18 cellular contexts compared by ENCODE assay signal in the genomic region with DNA sequence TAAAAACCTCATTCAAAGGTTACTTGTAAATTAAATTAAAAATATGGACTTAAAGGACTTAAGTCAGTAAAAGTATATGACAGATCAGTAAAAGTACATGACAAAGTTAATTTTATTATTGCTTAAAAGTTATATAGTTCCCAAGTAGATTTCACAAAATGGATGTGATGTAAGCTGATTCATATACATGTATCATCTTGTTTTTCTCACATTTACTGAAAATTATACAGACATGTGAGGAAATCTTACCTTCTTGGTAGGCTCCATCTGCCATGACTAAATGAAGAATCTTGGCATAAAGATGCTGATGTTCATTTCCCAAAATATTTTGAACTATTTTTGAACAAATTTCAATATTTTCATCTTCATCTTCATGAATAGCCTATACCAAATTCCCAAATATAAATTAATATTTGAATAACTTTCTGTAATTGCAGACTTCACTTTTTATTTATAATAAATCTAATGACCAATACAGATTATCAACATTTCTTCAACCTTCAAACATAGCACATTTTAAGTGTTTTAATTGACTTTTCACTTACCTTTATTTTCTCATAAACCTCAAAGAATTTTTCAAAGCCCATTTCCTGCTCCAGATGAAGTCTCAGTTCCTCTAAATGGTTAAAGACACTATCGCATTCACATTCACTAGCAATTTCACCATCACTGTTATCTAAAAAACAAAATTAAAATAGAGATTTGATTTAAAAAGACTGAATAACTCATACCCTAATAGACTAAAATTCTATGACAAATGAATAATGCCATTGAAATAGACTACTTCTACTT.
A peak's percentile ranks its signal among the peaks of the same experiment; 100 is the strongest.
DNase-seq lines count a peak whose midpoint lies in the region; ATAC-seq and TF ChIP-seq lines count a peak whose summit lies in the region.
"Had no signal": no experiment of that assay in that cellular context is flagged by ENCODE, and none has a peak within 500 bp of the region (broad histone marks: within the 10 kb centered on the region; RNA-seq: fewer than 3 reads in every experiment).

No MANE protein-coding gene starts in this region.

- H3K27ac ChIP-seq in foreskin keratinocyte (peak overlapping the region; percentile 96), right cardiac atrium (ENCODE audit: low read length) (no peak overlapping the region)
- H3K27ac ChIP-seq: BLaER1, body of pancreas, gastroesophageal sphincter, right lobe of liver, WERI-Rb-1 had no signal

- no peak overlapping the region for H3K4me3 ChIP-seq in right cardiac atrium (ENCODE audit: low read length)
- H3K4me3 ChIP-seq: BLaER1, body of pancreas, gastroesophageal sphincter, right lobe of liver, uterus had no signal

- no peak for TF ChIP-seq CTCF in foreskin keratinocyte (conservative IDR thresholded peaks at IDR 0.05)

- H3K9me3 ChIP-seq in right cardiac atrium (ENCODE audit: control insufficient read depth, low read length): no peaks in the 10 kb centered on the region
- H3K9me3 ChIP-seq: BLaER1, body of pancreas, gastroesophageal sphincter, right lobe of liver, uterus had no signal

- WGBS in right cardiac atrium: 91% methylated on average over 1 of the region's 1 CpG

- intact Hi-C loops in right cardiac atrium (cut with DNase I): loop anchor here in 1 of 4 donors (5.0 kb wide), 1 partner anchor 128 kb away; a partner anchor contains a TSS

- DNase-seq in foreskin keratinocyte (peak in 1 of 2 donors; percentile 69), mesenteric fat pad (ENCODE audit: low spot score) (no peak), right cardiac atrium (no peak)
- DNase-seq in activated CD4-positive, alpha-beta T cell treated with anti-CD3 and anti-CD28 coated beads for 1 hour: no peak
- DNase-seq: activated CD8-positive, alpha-beta memory T cell treated with anti-CD3 and anti-CD28 coated beads, Interleukin-2, amount 10 ng/mL, durations not matched to agents 7 days and 5 days; activated naive CD4-positive, alpha-beta T cell treated with anti-CD3 and anti-CD28 coated beads for 36 hours; body of pancreas; NCI-H1417; NCI-H226; right lobe of liver; stimulated activated CD4-positive, alpha-beta T cell treated with anti-CD3 and anti-CD28 coated beads, Interleukin-2, amount 100 ng/mL, for 48 hours; uterus; WERI-Rb-1 had no signal

- peaks cover 25% of the 10 kb centered on the region for H3K4me1 ChIP-seq in foreskin keratinocyte
- no peaks in the 10 kb centered on the region for H3K4me1 ChIP-seq in right cardiac atrium (ENCODE audit: control insufficient read depth, insufficient read depth, low read length)
- H3K4me1 ChIP-seq: BLaER1, body of pancreas, right lobe of liver, uterus had no signal

- ATAC-seq in GM18868 (IDR thresholded peaks at IDR 0.05; ENCODE audit: unreplicated experiment) (peak; percentile 73), GM21786 (IDR thresholded peaks at IDR 0.05; ENCODE audit: unreplicated experiment) (peak; percentile 70), HG03378 (IDR thresholded peaks at IDR 0.05; ENCODE audit: unreplicated experiment) (peak; percentile 70), foreskin keratinocyte (peak; percentile 59), right cardiac atrium (no peak)
- ATAC-seq: activated CD8-positive, alpha-beta memory T cell treated with anti-CD3 and anti-CD28 coated beads, Interleukin-2, amount 10 ng/mL, durations not matched to agents 7 days and 5 days; body of pancreas; gastroesophageal sphincter; right lobe of liver had no signal

- H3K27me3 ChIP-seq in foreskin keratinocyte (no peaks in the 10 kb centered on the region), right cardiac atrium (ENCODE audit: control insufficient read depth, insufficient read depth) (no peaks in the 10 kb centered on the region)
- H3K27me3 ChIP-seq: BLaER1, body of pancreas, gastroesophageal sphincter, right lobe of liver, uterus had no signal

Comparison
In these comparisons a context has a peak if more than half of its experiments do, and no peak if none do; other contexts are left out.
1. ATAC-seq: peak in GM18868 (single experiment), GM21786 (single experiment), HG03378 (single experiment) and foreskin keratinocyte (single experiment); none in right cardiac atrium (0 of 2).